In genomic region chr17:76078859-76079576, GRCh38 we compare ENCODE assay signal across 14 cellular contexts. TPM values are rescaled to one million over a fixed set of nuclear protein-coding genes. Genes with fewer than 3 reads are reported as not detected.
DNase-seq lines count a peak whose midpoint lies in the region; ATAC-seq and TF ChIP-seq lines count a peak whose summit lies in the region.
"Had no signal": no experiment of that assay in that cellular context is flagged by ENCODE, and none has a peak within 500 bp of the region (broad histone marks: within the 10 kb centered on the region; RNA-seq: fewer than 3 reads in every experiment).

Gene ZACN (plus strand): TSS chr17:76079182. CDS start chr17:76079265, 83 bp downstream.

- H3K4me3 ChIP-seq in HUES6 (ENCODE audit: low read depth, low read length): peak within 1 kb of the TSS; percentile 48
- no peak within 1 kb of the TSS for H3K4me3 ChIP-seq in heart left ventricle
- H3K4me3 ChIP-seq: skin epidermis, tibial nerve had no signal

- H3K27me3 ChIP-seq in HUES6 (ENCODE audit: control insufficient read depth, insufficient read depth, low read length) (peaks cover 62% of the 10 kb centered on the region), heart left ventricle (peaks cover 30 to 62% (median 48%) of the 10 kb centered on the region in 9 donors)

- no peak for TF ChIP-seq POLR2A in heart left ventricle (IDR thresholded peaks at IDR 0.05)

- WGBS in heart left ventricle, 4 donors: 63 to 70% (median 67%) methylated on average over 19 of the region's 19 CpGs

- TF ChIP-seq CTCF in neural crest cell (conservative IDR thresholded peaks at IDR 0.05): no peak
- TF ChIP-seq CTCF in heart left ventricle (IDR thresholded peaks at IDR 0.05): no peak

- H3K4me3 Mint-ChIP-seq in neural crest cell: peak within 1 kb of the TSS; percentile 66
- H3K4me3 Mint-ChIP-seq: activated CD8-positive, alpha-beta T cell treated with anti-CD3 and anti-CD28 coated beads for 36 hours; dendritic cell treated with granulocyte-macrophage colony-stimulating factor and Interleukin-4, amounts not matched to agents 40 ng/mL and 50 ng/mL, for 4 days; natural killer cell treated with Interleukin-12 subunit alpha and Interleukin-12 subunit beta and Interleukin-15 and Interleukin-18, amount 100 ng/mL, for 72 hours had no signal

- DNase-seq in NCI-H2107 treated with DMSO at 0.1 percent for 48 hours (lab: John Stamatoyannopoulos, UW; ENCODE audit: unreplicated experiment): peak; percentile 65
- DNase-seq in NCI-H2107 (lab: John Stamatoyannopoulos, UW): no peak
- no peak for DNase-seq in neural crest cell (ENCODE audit: low read depth, low spot score)
- no peak for DNase-seq in heart left ventricle
- DNase-seq: activated naive CD8-positive, alpha-beta T cell treated with anti-CD3 and anti-CD28 coated beads, Interleukin-2, amount 10 ng/mL, durations not matched to agents 7 days and 5 days had no signal

- H3K27ac ChIP-seq in HUES6 (ENCODE audit: low read depth, low read length): no peak within 1 kb of the TSS
- no peak within 1 kb of the TSS for H3K27ac ChIP-seq in heart left ventricle
- H3K27ac ChIP-seq: skin epidermis, tibial nerve had no signal

- peaks cover 82% of the 10 kb centered on the region for H3K27me3 Mint-ChIP-seq in neural crest cell (ENCODE audit: low read depth)

- H3K36me3 ChIP-seq in HUES6 (ENCODE audit: control insufficient read depth, insufficient read depth, low read length) (peaks cover 21% of the 10 kb centered on the region), heart left ventricle (peaks cover 0 to 17% (median 11%) of the 10 kb centered on the region in 9 donors)

- peaks cover 22% of the 10 kb centered on the region for H3K4me1 Mint-ChIP-seq in neural crest cell

- H3K36me3 Mint-ChIP-seq in neural crest cell (ENCODE audit: low read depth): no peaks in the 10 kb centered on the region
- H3K36me3 Mint-ChIP-seq: natural killer cell treated with Interleukin-12 subunit alpha and Interleukin-12 subunit beta and Interleukin-15 and Interleukin-18, amount 100 ng/mL, for 72 hours had no signal

- peak within 1 kb of the TSS; percentile 0 for H3K9ac ChIP-seq in HUES6 (ENCODE audit: low read length)

- peak within 1 kb of the TSS; percentile 27 for H3K27ac Mint-ChIP-seq in neural crest cell (ENCODE audit: unreplicated experiment)
- H3K27ac Mint-ChIP-seq: activated CD8-positive, alpha-beta T cell treated with anti-CD3 and anti-CD28 coated beads for 36 hours; activated naive CD8-positive, alpha-beta T cell treated with anti-CD3 and anti-CD28 coated beads, Interleukin-2, amount 10 ng/mL, durations not matched to agents 7 days and 5 days; dendritic cell treated with granulocyte-macrophage colony-stimulating factor and Interleukin-4, amounts not matched to agents 40 ng/mL and 50 ng/mL, for 4 days; natural killer cell treated with Interleukin-12 subunit alpha and Interleukin-12 subunit beta and Interleukin-15 and Interleukin-18, amount 100 ng/mL, for 72 hours had no signal

- no peaks in the 10 kb centered on the region for H3K9me3 Mint-ChIP-seq in neural crest cell
- H3K9me3 Mint-ChIP-seq: activated CD8-positive, alpha-beta T cell treated with anti-CD3 and anti-CD28 coated beads for 36 hours; activated naive CD8-positive, alpha-beta T cell treated with anti-CD3 and anti-CD28 coated beads, Interleukin-2, amount 10 ng/mL, durations not matched to agents 7 days and 5 days; dendritic cell treated with granulocyte-macrophage colony-stimulating factor and Interleukin-4, amounts not matched to agents 40 ng/mL and 50 ng/mL, for 4 days; natural killer cell treated with Interleukin-12 subunit alpha and Interleukin-12 subunit beta and Interleukin-15 and Interleukin-18, amount 100 ng/mL, for 72 hours had no signal

- intact Hi-C loops in heart left ventricle (cut with DNase I): loop anchor here in 1 of 10 donors (10.0 kb wide), 1 partner anchor 134 kb away; the partner anchor contains the start of gene FBF1

- H3K9me3 ChIP-seq in HUES6 (ENCODE audit: control insufficient read depth, insufficient read depth, low read depth, low read length) (no peaks in the 10 kb centered on the region), heart left ventricle (no peaks in the 10 kb centered on the region)
- H3K9me3 ChIP-seq: tibial nerve had no signal

- H3K4me1 ChIP-seq in HUES6 (ENCODE audit: control insufficient read depth, insufficient read depth, low read length): peaks cover 47% of the 10 kb centered on the region
- H3K4me1 ChIP-seq in heart left ventricle: peaks cover 0 to 48% (median 33%) of the 10 kb centered on the region in 12 donors

- ATAC-seq in SK-N-SH treated with all-trans-retinoic acid at 6 μM for 48 hours (peak; percentile 1; the same call in 2 of the 3 replicates), heart left ventricle (no peak), GM21825 (IDR thresholded peaks at IDR 0.05; ENCODE audit: unreplicated experiment) (no peak), GM18519 (IDR thresholded peaks at IDR 0.05; ENCODE audit: low FRiP score, unreplicated experiment) (no peak)
- ATAC-seq: natural killer cell treated with Interleukin-12 subunit alpha and Interleukin-12 subunit beta and Interleukin-15 and Interleukin-18, amount 100 ng/mL, for 72 hours had no signal

TF ChIP-seq in SK-N-SH treated with all-trans-retinoic acid at 6 μM for 48 hours, 23 proteins besides CTCF, POLR2A, EP300 and RAD21:
- TF ChIP-seq GLIS3 (CRISPR knock-in tag; IDR thresholded peaks at IDR 0.05) (no peak), ARNTL (CRISPR knock-in tag; IDR thresholded peaks at IDR 0.05; ENCODE audit: borderline replicate concordance, low read depth) (no peak)
- TF ChIP-seq, protein P1, sequence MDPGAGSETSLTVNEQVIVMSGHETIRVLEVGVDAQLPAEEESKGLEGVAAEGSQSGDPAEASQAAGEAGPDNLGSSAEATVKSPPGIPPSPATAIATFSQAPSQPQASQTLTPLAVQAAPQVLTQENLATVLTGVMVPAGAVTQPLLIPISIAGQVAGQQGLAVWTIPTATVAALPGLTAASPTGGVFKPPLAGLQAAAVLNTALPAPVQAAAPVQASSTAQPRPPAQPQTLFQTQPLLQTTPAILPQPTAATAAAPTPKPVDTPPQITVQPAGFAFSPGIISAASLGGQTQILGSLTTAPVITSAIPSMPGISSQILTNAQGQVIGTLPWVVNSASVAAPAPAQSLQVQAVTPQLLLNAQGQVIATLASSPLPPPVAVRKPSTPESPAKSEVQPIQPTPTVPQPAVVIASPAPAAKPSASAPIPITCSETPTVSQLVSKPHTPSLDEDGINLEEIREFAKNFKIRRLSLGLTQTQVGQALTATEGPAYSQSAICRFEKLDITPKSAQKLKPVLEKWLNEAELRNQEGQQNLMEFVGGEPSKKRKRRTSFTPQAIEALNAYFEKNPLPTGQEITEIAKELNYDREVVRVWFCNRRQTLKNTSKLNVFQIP (CRISPR knock-in tag; IDR thresholded peaks at IDR 0.05; ENCODE audit: borderline replicate concordance, low read depth): no peak
TF ChIP-seq in SK-N-SH treated with all-trans-retinoic acid at 6 μM for 48 hours: peak in this region for 0.

RNA-seq across cellular contexts. Expression of gene ZACN, which starts in this region (rescaled TPM):
- total RNA-seq in neural crest cell: 0.19 TPM in 1 of 2 replicates, not detected in the other
- total RNA-seq in heart left ventricle: under 1 TPM in 1 of 9 donors, not detected in 8; 0.13 TPM
- 1 to 10 TPM in 1 of 2 donors, under 1 TPM in 1; 0.51 to 1.5 TPM for polyA plus RNA-seq in heart left ventricle
- total RNA-seq: activated naive CD8-positive, alpha-beta T cell treated with anti-CD3 and anti-CD28 coated beads, Interleukin-2, amount 10 ng/mL, durations not matched to agents 7 days and 5 days; tibial nerve had no signal
